In genomic region chr5:151547364-151547763, GRCh38 we compare ENCODE assay signal across 31 cellular contexts. TPM values are rescaled to one million over a fixed set of nuclear protein-coding genes. Genes with fewer than 3 reads are reported as not detected.
"Had no signal": no experiment of that assay in that cellular context is flagged by ENCODE, and none has a peak within 500 bp of the region (broad histone marks: within the 10 kb centered on the region; RNA-seq: fewer than 3 reads in every experiment).

No MANE protein-coding gene starts in this region.

- H3K36me3 ChIP-seq: adrenal gland, esophagus muscularis mucosa, gastrocnemius medialis, heart left ventricle had no signal

- H3K27ac ChIP-seq: adrenal gland, body of pancreas, esophagus muscularis mucosa, foreskin keratinocyte, gastrocnemius medialis, heart left ventricle had no signal

- H3K27me3 Mint-ChIP-seq: activated CD4-positive, alpha-beta memory T cell treated with anti-CD3 and anti-CD28 coated beads, Interleukin-2, amount 10 ng/mL, durations not matched to agents 7 days and 5 days; activated CD4-positive, alpha-beta T cell treated with anti-CD3 and anti-CD28 coated beads, Interleukin-2, amount 10 ng/mL, durations not matched to agents 24 days and 14 days; activated naive CD8-positive, alpha-beta T cell; activated T-cell treated with anti-CD3 and anti-CD28 coated beads, Interleukin-2, amount 50 U/mL, for 24 hours had no signal

- ATAC-seq: activated T-cell treated with anti-CD3 and anti-CD28 coated beads, Interleukin-2, amount 50 U/mL, for 72 hours; body of pancreas; effector memory CD8-positive, alpha-beta T cell; foreskin keratinocyte; gastrocnemius medialis; heart left ventricle; T-helper 17 cell had no signal

- H3K36me3 Mint-ChIP-seq: activated naive CD8-positive, alpha-beta T cell had no signal

- H3K27me3 ChIP-seq: adrenal gland, body of pancreas, esophagus muscularis mucosa, foreskin keratinocyte, gastrocnemius medialis, heart left ventricle had no signal

- H3K4me1 ChIP-seq: adrenal gland, body of pancreas, esophagus muscularis mucosa, foreskin keratinocyte, gastrocnemius medialis, heart left ventricle had no signal

- DNase-seq: activated CD4-positive, alpha-beta memory T cell treated with anti-CD3 and anti-CD28 coated beads, Interleukin-2, amount 10 ng/mL, durations not matched to agents 7 days and 5 days; activated CD4-positive, alpha-beta T cell treated with anti-CD3 and anti-CD28 coated beads, Interleukin-2, amount 10 ng/mL, durations not matched to agents 24 days and 14 days; activated CD4-positive, alpha-beta T cell treated with anti-CD3 and anti-CD28 coated beads, Interleukin-2, amount 50 U/mL, for 4 hours; activated CD8-positive, alpha-beta memory T cell treated with anti-CD3 and anti-CD28 coated beads, Interleukin-2, amount 50 U/mL, for 48 hours; activated effector memory CD4-positive, alpha-beta T cell treated with Interleukin-2 at 50 U/mL for 16 hours; activated gamma-delta T cell treated with Interleukin-2 at 50 U/mL for 16 hours; activated naive CD4-positive, alpha-beta T cell treated with anti-CD3 and anti-CD28 coated beads, Interleukin-2, amount 50 U/mL, for 16 hours; activated naive CD4-positive, alpha-beta T cell treated with Interleukin-2 at 50 U/mL for 16 hours; activated T-cell treated with anti-CD3 and anti-CD28 coated beads for 4 hours; activated T-cell treated with anti-CD3 and anti-CD28 coated beads, Interleukin-2, amount 50 U/mL, for 24 hours; activated T-cell treated with anti-CD3 and anti-CD28 coated beads, Interleukin-2, amount 50 U/mL, for 72 hours; adrenal gland; amygdala; aorta; body of pancreas; caudate nucleus; cortex of kidney; dermis blood vessel endothelial cell; effector CD4-positive, alpha-beta T cell; effector memory CD8-positive, alpha-beta T cell; erythroblast; foreskin keratinocyte; gastrocnemius medialis; glutamatergic neuron; heart left ventricle; hypothalamus; T-helper 17 cell; T1000 had no signal

- H3K27ac Mint-ChIP-seq: activated CD4-positive, alpha-beta memory T cell treated with anti-CD3 and anti-CD28 coated beads, Interleukin-2, amount 10 ng/mL, durations not matched to agents 7 days and 5 days; activated CD4-positive, alpha-beta T cell treated with anti-CD3 and anti-CD28 coated beads, Interleukin-2, amount 10 ng/mL, durations not matched to agents 24 days and 14 days; activated naive CD8-positive, alpha-beta T cell; activated T-cell treated with anti-CD3 and anti-CD28 coated beads, Interleukin-2, amount 50 U/mL, for 24 hours; activated T-cell treated with anti-CD3 and anti-CD28 coated beads, Interleukin-2, amount 50 U/mL, for 72 hours; effector memory CD8-positive, alpha-beta T cell; T-helper 17 cell; T-helper 2 cell treated with Interferon-gamma antibody and Interleukin-4, amounts not matched to agents 5 μg/mL and 100 μg/mL, for 36 hours had no signal

- H3K9me3 ChIP-seq: adrenal gland, body of pancreas, esophagus muscularis mucosa, gastrocnemius medialis, heart left ventricle had no signal

- H3K4me3 ChIP-seq: adrenal gland, body of pancreas, esophagus muscularis mucosa, gastrocnemius medialis, heart left ventricle had no signal

- H3K4me1 Mint-ChIP-seq: activated CD4-positive, alpha-beta memory T cell treated with anti-CD3 and anti-CD28 coated beads, Interleukin-2, amount 10 ng/mL, durations not matched to agents 7 days and 5 days; activated CD4-positive, alpha-beta T cell treated with anti-CD3 and anti-CD28 coated beads, Interleukin-2, amount 10 ng/mL, durations not matched to agents 24 days and 14 days; T-helper 17 cell had no signal

- H3K4me3 Mint-ChIP-seq: activated CD4-positive, alpha-beta memory T cell treated with anti-CD3 and anti-CD28 coated beads, Interleukin-2, amount 10 ng/mL, durations not matched to agents 7 days and 5 days; activated CD4-positive, alpha-beta T cell treated with anti-CD3 and anti-CD28 coated beads, Interleukin-2, amount 10 ng/mL, durations not matched to agents 24 days and 14 days; activated naive CD8-positive, alpha-beta T cell; activated T-cell treated with anti-CD3 and anti-CD28 coated beads, Interleukin-2, amount 50 U/mL, for 24 hours; activated T-cell treated with anti-CD3 and anti-CD28 coated beads, Interleukin-2, amount 50 U/mL, for 72 hours; effector memory CD8-positive, alpha-beta T cell; T-helper 17 cell; T-helper 2 cell treated with Interferon-gamma antibody and Interleukin-4, amounts not matched to agents 5 μg/mL and 100 μg/mL, for 36 hours had no signal

- H3K9me3 Mint-ChIP-seq: activated CD4-positive, alpha-beta memory T cell treated with anti-CD3 and anti-CD28 coated beads, Interleukin-2, amount 10 ng/mL, durations not matched to agents 7 days and 5 days; activated CD4-positive, alpha-beta T cell treated with anti-CD3 and anti-CD28 coated beads, Interleukin-2, amount 10 ng/mL, durations not matched to agents 24 days and 14 days; activated T-cell treated with anti-CD3 and anti-CD28 coated beads, Interleukin-2, amount 50 U/mL, for 24 hours; activated T-cell treated with anti-CD3 and anti-CD28 coated beads, Interleukin-2, amount 50 U/mL, for 72 hours; effector memory CD8-positive, alpha-beta T cell; T-helper 2 cell treated with Interferon-gamma antibody and Interleukin-4, amounts not matched to agents 5 μg/mL and 100 μg/mL, for 36 hours had no signal

RNA-seq across cellular contexts. Expression of gene FAT2, which starts 43.8 kb away (rescaled TPM):
- total RNA-seq: activated CD4-positive, alpha-beta memory T cell treated with anti-CD3 and anti-CD28 coated beads, Interleukin-2, amount 10 ng/mL, durations not matched to agents 7 days and 5 days; activated CD4-positive, alpha-beta T cell treated with anti-CD3 and anti-CD28 coated beads, Interleukin-2, amount 10 ng/mL, durations not matched to agents 24 days and 14 days; activated T-cell treated with anti-CD3 and anti-CD28 coated beads, Interleukin-2, amount 50 U/mL, for 72 hours; body of pancreas; esophagus muscularis mucosa; gastrocnemius medialis; T-helper 17 cell had no signal
